15 cellular contexts compared by ENCODE assay signal in the genomic region with DNA sequence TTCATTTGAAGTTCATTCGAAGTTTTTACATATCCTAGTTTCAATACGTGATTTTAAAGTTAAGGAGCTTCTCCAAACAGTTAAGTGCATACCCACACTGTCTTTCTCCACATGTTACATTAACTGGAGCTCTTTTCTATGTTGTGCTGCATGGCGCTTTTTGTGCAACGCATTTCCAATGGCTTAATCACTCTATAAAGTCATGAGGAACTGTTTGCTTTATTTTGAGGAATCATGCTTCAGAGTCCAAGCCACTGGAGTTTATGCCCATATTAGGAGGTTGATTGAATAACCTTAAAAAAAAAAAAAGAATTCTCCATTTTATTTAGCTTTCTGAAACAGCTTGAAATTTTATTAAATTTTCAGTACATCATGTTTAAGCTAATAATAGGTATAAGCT.
DNase-seq lines count a peak whose midpoint lies in the region; ATAC-seq and TF ChIP-seq lines count a peak whose summit lies in the region.
"Had no signal": no experiment of that assay in that cellular context is flagged by ENCODE, and none has a peak within 500 bp of the region (broad histone marks: within the 10 kb centered on the region; RNA-seq: fewer than 3 reads in every experiment).

No MANE protein-coding gene starts in this region.

- DNase-seq in AG08395 (ENCODE audit: low spot score) (peak; percentile 36), IMR-90 (peak; percentile 94), brain pericyte (ENCODE audit: low read depth, low spot score) (peak; percentile 32), left lobe of liver (ENCODE audit: low spot score) (no peak), UCSD-AML1 (lab: John Stamatoyannopoulos, UW; ENCODE audit: unreplicated experiment) (no peak), DMS 273 treated with DMSO at 0.1 percent for 48 hours (lab: John Stamatoyannopoulos, UW) (no peak)
- DNase-seq in natural killer cell treated with Interleukin-12 subunit alpha and Interleukin-12 subunit beta and Interleukin-15 and Interleukin-18, amount 100 ng/mL, for 72 hours (ENCODE audit: low spot score), result no peak
- DNase-seq: activated CD4-positive, alpha-beta T cell treated with anti-CD3 and anti-CD28 coated beads for 36 hours; heart left ventricle; posterior cingulate gyrus; stimulated activated CD4-positive, alpha-beta T cell treated with anti-CD3 and anti-CD28 coated beads, Interleukin-4, amount 100 ng/mL, for 4 hours had no signal

- in situ Hi-C loops in IMR-90 (cut with MboI; ENCODE audit: low sequenced_read_pairs), result no loop called here

- no peak overlapping the region for H2AK5ac ChIP-seq in IMR-90 (ENCODE audit: low read depth, low read length)

- H3K14ac ChIP-seq in IMR-90 (replicated peaks; ENCODE audit: low read depth, low read length), result 0 out of 2 replicates have a peak overlapping the region, but pooled peaks have one; percentile 70

- H3K27me3 Mint-ChIP-seq in natural killer cell treated with Interleukin-12 subunit alpha and Interleukin-12 subunit beta and Interleukin-15 and Interleukin-18, amount 100 ng/mL, for 72 hours, result peaks cover 0 to 9% of the 10 kb centered on the region in 2 donors

- no peak overlapping the region; the same call in 1 of the 2 replicates for H3K4me2 ChIP-seq in IMR-90 (ENCODE audit: low read depth, low read length)
- H3K4me2 ChIP-seq: GM23338 had no signal

- H2BK15ac ChIP-seq in IMR-90 (ENCODE audit: low read depth, low read length), result no peak overlapping the region

- H4K91ac ChIP-seq in IMR-90 (ENCODE audit: insufficient read depth, low read depth, low read length), result 0 out of 2 replicates have a peak overlapping the region, but pooled peaks have one; percentile 12

- POLR2A ChIA-PET in IMR-90 (lab: Charles Lee; ENCODE audit: unreplicated experiment), result interaction anchor here (0.7 to 0.8 kb wide), 2 partner anchors 32 to 33 kb away, joined by 4 to 11 read pairs; no protein-coding TSS in a partner anchor

- H4K8ac ChIP-seq in IMR-90 (ENCODE audit: low read depth in 2 of 2, low read length in 2 of 2), result peak overlapping the region in 1 of 2 experiments; percentile 91; a peak in 3 of 4 replicates

- peak overlapping the region; percentile 75; the same call in 1 of the 2 replicates for H3K4ac ChIP-seq in IMR-90 (ENCODE audit: low read depth, low read length)

- H3K79me1 ChIP-seq in IMR-90 (ENCODE audit: low read depth in 1 of 2, low read length in 2 of 2), result peaks cover 0 to 3% of the 10 kb centered on the region in 2 experiments; a peak in 1 of 4 replicates

- no peaks in the 10 kb centered on the region for H4K20me1 ChIP-seq in IMR-90 (ENCODE audit: insufficient read depth, low read length)

- H3K9me3 ChIP-seq in IMR-90 (ENCODE audit: control insufficient read depth, insufficient read depth, low read length) (no peaks in the 10 kb centered on the region), muscle layer of colon (ENCODE audit: low read length) (no peaks in the 10 kb centered on the region)

- H3K27ac ChIP-seq in IMR-90 (ENCODE audit: insufficient read depth, low read length) (no peak overlapping the region), muscle layer of colon (ENCODE audit: low read depth, low read length) (no peak overlapping the region)
- H3K27ac ChIP-seq: C4-2B had no signal

- no TSS peak for BruUV-seq in IMR-90 (replicated peaks; lab: Mats Ljungman, UMichigan)

- TF ChIP-seq POLR2A in IMR-90 (IDR thresholded peaks at IDR 0.05; ENCODE audit: low read depth, low read length), result no peak

- no peak for TF ChIP-seq RAD21 in IMR-90 (IDR thresholded peaks at IDR 0.05; ENCODE audit: low read length)

- WGBS in IMR-90 (ENCODE audit: extremely low coverage in 2 of 2, insufficient read length in 1 of 2), 2 experiments, result 20% methylated on average over 2 of the region's 4 CpGs; no CpG with 5 or more reads in 1 of the 2 experiments

- H3K4me3 ChIP-seq in IMR-90 (ENCODE audit: insufficient read depth, low read depth, low read length) (no peak overlapping the region), muscle layer of colon (ENCODE audit: low read depth in 1 of 2, low read length in 2 of 2) (no peak overlapping the region)
- H3K4me3 ChIP-seq: GM23338, heart left ventricle had no signal

- ATAC-seq in IMR-90 (ENCODE audit: low read depth) (peak; percentile 97), left lobe of liver (no peak)
- no peak for ATAC-seq in natural killer cell treated with Interleukin-12 subunit alpha and Interleukin-12 subunit beta and Interleukin-15 and Interleukin-18, amount 100 ng/mL, for 72 hours
- ATAC-seq: activated CD4-positive, alpha-beta T cell treated with anti-CD3 and anti-CD28 coated beads for 36 hours; GM23338; heart left ventricle had no signal

- no peak overlapping the region for H3K23ac ChIP-seq in IMR-90 (ENCODE audit: low read depth, low read length)

- dilution Hi-C loops in IMR-90 (cut with HindIII; ENCODE audit: low sequenced_read_pairs, unreplicated experiment), result no loop called here

- CTCF ChIA-PET in IMR-90 (lab: Yijun Ruan, JAX), result interaction anchor here (0.7 to 1.5 kb wide), 3 partner anchors 12 to 87 kb away, joined by 3 to 4 read pairs (median 3); no protein-coding TSS in a partner anchor

- no peaks in the 10 kb centered on the region for H3K4me1 Mint-ChIP-seq in natural killer cell treated with Interleukin-12 subunit alpha and Interleukin-12 subunit beta and Interleukin-15 and Interleukin-18, amount 100 ng/mL, for 72 hours (ENCODE audit: low read depth in 2 of 2)
- H3K4me1 Mint-ChIP-seq: GM23338 had no signal

- peaks cover 2% of the 10 kb centered on the region for H3K9me1 ChIP-seq in IMR-90 (ENCODE audit: insufficient read depth, low read length)

- H3K36me3 ChIP-seq in IMR-90 (ENCODE audit: control insufficient read depth, insufficient read depth, low read length) (no peaks in the 10 kb centered on the region), muscle layer of colon (ENCODE audit: insufficient read depth, low read length) (no peaks in the 10 kb centered on the region)
- H3K36me3 ChIP-seq: heart left ventricle had no signal

- intact Hi-C loops in IMR-90 (cut with micrococcal nuclease), result loop anchor here (1.0 to 5.0 kb wide), 4 partner anchors 38 to 132 kb away; no protein-coding TSS in a partner anchor

- H2BK5ac ChIP-seq in IMR-90 (ENCODE audit: low read depth, low read length, poor library complexity, severe bottlenecking), result peak overlapping the region; percentile 99

- peak overlapping the region; percentile 88; the same call in 1 of the 2 replicates for H3K18ac ChIP-seq in IMR-90 (ENCODE audit: low read depth, low read length)

- no peak overlapping the region for H4K5ac ChIP-seq in IMR-90 (ENCODE audit: low read depth, low read length)

- no peak overlapping the region for H3K27ac Mint-ChIP-seq in natural killer cell treated with Interleukin-12 subunit alpha and Interleukin-12 subunit beta and Interleukin-15 and Interleukin-18, amount 100 ng/mL, for 72 hours
- H3K27ac Mint-ChIP-seq: activated CD4-positive, alpha-beta T cell treated with anti-CD3 and anti-CD28 coated beads for 36 hours; activated T-helper 2 cell treated with anti-CD3 and anti-CD28 coated beads, Interferon-gamma antibody, Interleukin-2, Interleukin-4, amounts not matched to agents 10 μg/mL and 5 μg/mL and 100 μg/mL, durations not matched to agents 14 hours and 24 hours and 36 hours; GM23338 had no signal

- no peak for TF ChIP-seq CTCF in IMR-90 (conservative IDR thresholded peaks at IDR 0.05; ENCODE audit: low read depth, low read length)

- peaks cover 2% of the 10 kb centered on the region; the same call in 1 of the 2 replicates for H3K4me1 ChIP-seq in IMR-90 (ENCODE audit: control insufficient read depth, insufficient read depth, low read length)
- H3K4me1 ChIP-seq in muscle layer of colon (ENCODE audit: insufficient read depth, low read length), result peaks cover 19% of the 10 kb centered on the region
- H3K4me1 ChIP-seq: heart left ventricle had no signal

- peak overlapping the region; percentile 100; the same call in 1 of the 2 replicates for H2BK120ac ChIP-seq in IMR-90 (ENCODE audit: low read depth, low read length)

- peak overlapping the region; percentile 97; the same call in 1 of the 2 replicates for H2BK20ac ChIP-seq in IMR-90 (ENCODE audit: low read depth, low read length)

- peak overlapping the region; percentile 72; the same call in 1 of the 2 replicates for H3K56ac ChIP-seq in IMR-90 (ENCODE audit: extremely low read depth, insufficient read depth, low read length)

- peaks cover 3% of the 10 kb centered on the region for H3K36me3 Mint-ChIP-seq in natural killer cell treated with Interleukin-12 subunit alpha and Interleukin-12 subunit beta and Interleukin-15 and Interleukin-18, amount 100 ng/mL, for 72 hours

- H3K9ac ChIP-seq in IMR-90 (ENCODE audit: low read depth, low read length), result no peak overlapping the region; the same call in 1 of the 2 replicates
- peak overlapping the region; percentile 10 for H3K9ac ChIP-seq in muscle layer of colon (ENCODE audit: low read length)

- no peak overlapping the region for H2AFZ ChIP-seq in IMR-90 (replicated peaks; ENCODE audit: low read length, poor library complexity)
- H2AFZ ChIP-seq: GM23338 had no signal

- H3K27me3 ChIP-seq in IMR-90 (ENCODE audit: control insufficient read depth, insufficient read depth, low read length), result no peaks in the 10 kb centered on the region
- H3K27me3 ChIP-seq in muscle layer of colon (ENCODE audit: control insufficient read depth in 1 of 2, insufficient read depth in 2 of 2, low read length in 2 of 2), result no peaks in the 10 kb centered on the region
- H3K27me3 ChIP-seq: heart left ventricle had no signal

- no peaks in the 10 kb centered on the region for H3K9me3 Mint-ChIP-seq in natural killer cell treated with Interleukin-12 subunit alpha and Interleukin-12 subunit beta and Interleukin-15 and Interleukin-18, amount 100 ng/mL, for 72 hours
- H3K9me3 Mint-ChIP-seq: activated T-helper 2 cell treated with anti-CD3 and anti-CD28 coated beads, Interferon-gamma antibody, Interleukin-2, Interleukin-4, amounts not matched to agents 10 μg/mL and 5 μg/mL and 100 μg/mL, durations not matched to agents 14 hours and 24 hours and 36 hours; GM23338 had no signal

- no peak overlapping the region for H3K4me3 Mint-ChIP-seq in natural killer cell treated with Interleukin-12 subunit alpha and Interleukin-12 subunit beta and Interleukin-15 and Interleukin-18, amount 100 ng/mL, for 72 hours
- H3K4me3 Mint-ChIP-seq: activated CD4-positive, alpha-beta T cell treated with anti-CD3 and anti-CD28 coated beads for 36 hours; GM23338 had no signal

- H2AK9ac ChIP-seq in IMR-90 (replicated peaks; ENCODE audit: low read depth, low read length, poor library complexity), result no peak overlapping the region

TF ChIP-seq in IMR-90, 13 proteins besides CTCF, POLR2A, EP300 and RAD21:
- TF ChIP-seq BHLHE40 (IDR thresholded peaks at IDR 0.05; ENCODE audit: low read depth, low read length) (no peak), MXI1 (IDR thresholded peaks at IDR 0.05; ENCODE audit: borderline replicate concordance, low read depth, low read length) (0 out of 2 replicates have a peak, but pooled peaks have one; percentile 59), RCOR1 (IDR thresholded peaks at IDR 0.05; ENCODE audit: insufficient replicate concordance, low read length) (no peak), CEBPB (IDR thresholded peaks at IDR 0.05; ENCODE audit: low read depth, low read length) (peak; percentile 87), SMC3 (IDR thresholded peaks at IDR 0.05; ENCODE audit: low read depth, low read length) (no peak), FOS (IDR thresholded peaks at IDR 0.05; ENCODE audit: low read depth, low read length) (peak; percentile 16; the same call in 1 of the 2 replicates)

Comparison
In these comparisons a context has a peak if more than half of its experiments do, and no peak if none do; other contexts are left out.
1. DNase-seq: peak in AG08395 (single experiment), IMR-90 (single experiment) and brain pericyte (single experiment); none in left lobe of liver (single experiment), UCSD-AML1 (single experiment), natural killer cell treated with Interleukin-12 subunit alpha and Interleukin-12 subunit beta and Interleukin-15 and Interleukin-18, amount 100 ng/mL, for 72 hours (single experiment) and DMS 273 treated with DMSO at 0.1 percent for 48 hours (single experiment).